ENCODE assay signal across 19 cellular contexts in the genomic region with DNA sequence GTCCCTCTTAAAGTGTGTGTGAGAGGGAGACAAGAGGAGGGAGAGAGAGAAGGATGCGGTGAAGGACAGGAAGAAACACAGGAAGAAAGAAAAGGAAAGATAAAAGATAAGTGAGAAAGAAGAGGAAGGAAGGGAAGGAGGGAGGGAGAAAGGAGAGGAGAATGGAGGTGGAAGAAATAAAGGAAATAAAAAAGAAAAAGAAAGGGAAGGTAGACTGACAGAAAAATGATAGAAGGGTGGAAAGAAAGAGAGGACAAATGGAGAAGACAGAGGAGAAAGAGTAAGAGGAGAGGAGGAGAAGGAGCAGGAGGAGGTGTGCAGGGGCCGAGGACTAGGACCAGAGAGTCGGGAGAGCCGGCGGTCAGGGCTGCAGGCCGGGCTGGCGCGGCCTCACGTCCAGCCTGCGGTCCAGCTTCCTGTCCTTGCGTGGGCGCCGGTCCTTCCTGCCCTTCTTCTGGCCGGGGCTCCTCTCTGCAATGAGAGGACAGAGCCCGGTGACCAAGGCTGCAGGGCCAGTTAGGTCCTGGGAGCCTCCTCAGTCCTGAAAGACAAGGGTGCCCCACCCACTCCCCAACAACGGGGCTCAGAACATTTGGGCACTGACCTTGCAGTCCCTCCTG. TPM values are rescaled to one million over a fixed set of nuclear protein-coding genes. Genes with fewer than 3 reads are reported as not detected.
DNase-seq lines count a peak whose midpoint lies in the region; ATAC-seq and TF ChIP-seq lines count a peak whose summit lies in the region.
"Had no signal": no experiment of that assay in that cellular context is flagged by ENCODE, and none has a peak within 500 bp of the region (broad histone marks: within the 10 kb centered on the region; RNA-seq: fewer than 3 reads in every experiment).

No MANE protein-coding gene starts in this region.

- no peaks in the 10 kb centered on the region for H3K36me3 Mint-ChIP-seq in activated naive CD8-positive, alpha-beta T cell treated with anti-CD3 and anti-CD28 coated beads, Interleukin-2, amount 10 ng/mL, durations not matched to agents 7 days and 5 days
- no peaks in the 10 kb centered on the region for H3K36me3 Mint-ChIP-seq in activated naive CD8-positive, alpha-beta T cell treated with anti-CD3 and anti-CD28 coated beads, Interleukin-2, amount 50 U/mL, for 24 hours (ENCODE audit: low read depth)
- H3K36me3 Mint-ChIP-seq in chondrocyte (ENCODE audit: low read depth) = no peaks in the 10 kb centered on the region
- H3K36me3 Mint-ChIP-seq in progenitor cell of endocrine pancreas (ENCODE audit: insufficient read depth) = no peaks in the 10 kb centered on the region
- H3K36me3 Mint-ChIP-seq: CD4-positive, alpha-beta memory T cell had no signal

- CTCF ChIA-PET in RWPE1 (lab: Yijun Ruan, JAX) = interaction anchor here (0.6 kb wide), 1 partner anchor 74 kb away, joined by 3 read pairs; no protein-coding TSS in a partner anchor

- no peak for DNase-seq in activated naive CD8-positive, alpha-beta T cell treated with anti-CD3 and anti-CD28 coated beads, Interleukin-2, amount 10 ng/mL, durations not matched to agents 7 days and 5 days
- DNase-seq in activated naive CD8-positive, alpha-beta T cell treated with anti-CD3 and anti-CD28 coated beads, Interleukin-2, amount 50 U/mL, for 24 hours = no peak
- peak; percentile 43 for DNase-seq in H7
- peak; percentile 85 for DNase-seq in chondrocyte (ENCODE audit: low spot score)
- no peak for DNase-seq in RWPE1 (ENCODE audit: low spot score)
- no peak for DNase-seq in progenitor cell of endocrine pancreas (ENCODE audit: low spot score, unreplicated experiment)
- DNase-seq: C1 segment of cervical spinal cord; Calu3; CD4-positive, alpha-beta memory T cell; COR-L47; DMS53; DMS79 treated with DMSO at 0.1 percent for 48 hours; GF-D8; GOT3; HCEC 1CT had no signal

- peak overlapping the region; percentile 28 for H3K27ac Mint-ChIP-seq in activated naive CD8-positive, alpha-beta T cell treated with anti-CD3 and anti-CD28 coated beads, Interleukin-2, amount 10 ng/mL, durations not matched to agents 7 days and 5 days
- no peak overlapping the region for H3K27ac Mint-ChIP-seq in activated naive CD8-positive, alpha-beta T cell treated with anti-CD3 and anti-CD28 coated beads, Interleukin-2, amount 50 U/mL, for 24 hours
- no peak overlapping the region for H3K27ac Mint-ChIP-seq in chondrocyte (ENCODE audit: unreplicated experiment)
- no peak overlapping the region for H3K27ac Mint-ChIP-seq in progenitor cell of endocrine pancreas
- H3K27ac Mint-ChIP-seq: B cell had no signal

- TF ChIP-seq CTCF in chondrocyte (IDR thresholded peaks at IDR 0.05) (no peak), RWPE1 (conservative IDR thresholded peaks at IDR 0.05; ENCODE audit: low read depth) (no peak), progenitor cell of endocrine pancreas (IDR thresholded peaks at IDR 0.05; ENCODE audit: unreplicated experiment) (no peak)

- no peak overlapping the region for H3K27ac ChIP-seq in RWPE1
- H3K27ac ChIP-seq: 22Rv1 had no signal

- no peaks in the 10 kb centered on the region for H3K27me3 ChIP-seq in H7 (ENCODE audit: control insufficient read depth, insufficient read depth, low read length)

- no peak overlapping the region for H3K4me3 ChIP-seq in H7 (ENCODE audit: insufficient read depth, low read depth, low read length)

- peaks cover 3% of the 10 kb centered on the region for H3K4me1 Mint-ChIP-seq in activated naive CD8-positive, alpha-beta T cell treated with anti-CD3 and anti-CD28 coated beads, Interleukin-2, amount 10 ng/mL, durations not matched to agents 7 days and 5 days
- H3K4me1 Mint-ChIP-seq in activated naive CD8-positive, alpha-beta T cell treated with anti-CD3 and anti-CD28 coated beads, Interleukin-2, amount 50 U/mL, for 24 hours = no peaks in the 10 kb centered on the region
- H3K4me1 Mint-ChIP-seq in chondrocyte (ENCODE audit: low read depth) = no peaks in the 10 kb centered on the region
- no peaks in the 10 kb centered on the region for H3K4me1 Mint-ChIP-seq in progenitor cell of endocrine pancreas (ENCODE audit: low read depth)

- H3K36me3 ChIP-seq in H7 (replicated peaks; ENCODE audit: control insufficient read depth, insufficient read depth, low read length) = no peaks in the 10 kb centered on the region

- no peaks in the 10 kb centered on the region for H3K9me3 Mint-ChIP-seq in activated naive CD8-positive, alpha-beta T cell treated with anti-CD3 and anti-CD28 coated beads, Interleukin-2, amount 10 ng/mL, durations not matched to agents 7 days and 5 days
- H3K9me3 Mint-ChIP-seq in activated naive CD8-positive, alpha-beta T cell treated with anti-CD3 and anti-CD28 coated beads, Interleukin-2, amount 50 U/mL, for 24 hours = no peaks in the 10 kb centered on the region
- no peaks in the 10 kb centered on the region for H3K9me3 Mint-ChIP-seq in chondrocyte (ENCODE audit: low read depth)
- H3K9me3 Mint-ChIP-seq in progenitor cell of endocrine pancreas (ENCODE audit: low read depth) = no peaks in the 10 kb centered on the region
- H3K9me3 Mint-ChIP-seq: CD4-positive, alpha-beta memory T cell had no signal

- POLR2A ChIA-PET in activated naive CD8-positive, alpha-beta T cell treated with anti-CD3 and anti-CD28 coated beads, Interleukin-2, amount 10 ng/mL, durations not matched to agents 7 days and 5 days (lab: Charles Lee) = no interaction called here
- POLR2A ChIA-PET in RWPE1 (lab: Yijun Ruan, JAX; ENCODE audit: low non-redundant PET) = no interaction called here

- no peak for ATAC-seq in activated naive CD8-positive, alpha-beta T cell treated with anti-CD3 and anti-CD28 coated beads, Interleukin-2, amount 10 ng/mL, durations not matched to agents 7 days and 5 days (ENCODE audit: low read depth)
- ATAC-seq in activated naive CD8-positive, alpha-beta T cell treated with anti-CD3 and anti-CD28 coated beads, Interleukin-2, amount 50 U/mL, for 24 hours = no peak

- no peak overlapping the region for H3K4me3 Mint-ChIP-seq in activated naive CD8-positive, alpha-beta T cell treated with anti-CD3 and anti-CD28 coated beads, Interleukin-2, amount 10 ng/mL, durations not matched to agents 7 days and 5 days
- H3K4me3 Mint-ChIP-seq in activated naive CD8-positive, alpha-beta T cell treated with anti-CD3 and anti-CD28 coated beads, Interleukin-2, amount 50 U/mL, for 24 hours = no peak overlapping the region
- no peak overlapping the region for H3K4me3 Mint-ChIP-seq in chondrocyte (ENCODE audit: unreplicated experiment)
- H3K4me3 Mint-ChIP-seq in progenitor cell of endocrine pancreas (ENCODE audit: low read depth) = no peak overlapping the region
- H3K4me3 Mint-ChIP-seq: B cell; CD4-positive, alpha-beta memory T cell had no signal

- peaks cover 11% of the 10 kb centered on the region for H3K27me3 Mint-ChIP-seq in activated naive CD8-positive, alpha-beta T cell treated with anti-CD3 and anti-CD28 coated beads, Interleukin-2, amount 10 ng/mL, durations not matched to agents 7 days and 5 days
- peaks cover 18% of the 10 kb centered on the region for H3K27me3 Mint-ChIP-seq in activated naive CD8-positive, alpha-beta T cell treated with anti-CD3 and anti-CD28 coated beads, Interleukin-2, amount 50 U/mL, for 24 hours
- H3K27me3 Mint-ChIP-seq in chondrocyte (ENCODE audit: low read depth) (peaks cover 45% of the 10 kb centered on the region), progenitor cell of endocrine pancreas (peaks cover 16% of the 10 kb centered on the region)

RNA-seq across cellular contexts. Expression of gene RSPO4, which starts 42.0 kb away (rescaled TPM):
- under 1 TPM; 0.11 to 0.28 TPM for total RNA-seq in activated naive CD8-positive, alpha-beta T cell treated with anti-CD3 and anti-CD28 coated beads, Interleukin-2, amount 10 ng/mL, durations not matched to agents 7 days and 5 days
- total RNA-seq in H7 (2014; rRNA removed; shearing (Covaris generic)) = 0.35 and 1.4 TPM in 2 replicates
- 0.19 TPM in 1 of 3 replicates, not detected in the others for total RNA-seq in chondrocyte
- total RNA-seq in progenitor cell of endocrine pancreas = 1.4 and 1.7 TPM in 2 replicates
- total RNA-seq: Calu3, Daoy, G401 had no signal

RNA-seq across cellular contexts. Expression of gene ANGPT4, which starts 44.0 kb away (rescaled TPM):
- not detected for total RNA-seq in activated naive CD8-positive, alpha-beta T cell treated with anti-CD3 and anti-CD28 coated beads, Interleukin-2, amount 10 ng/mL, durations not matched to agents 7 days and 5 days
- total RNA-seq in H7 (2014; rRNA removed; shearing (Covaris generic)) = 0.11 and 0.31 TPM in 2 replicates
- total RNA-seq in chondrocyte (0.12 TPM in 1 of 3 replicates, not detected in the others), progenitor cell of endocrine pancreas (not detected in 2 replicates)
- total RNA-seq: B cell; Calu3; CD4-positive, alpha-beta memory T cell; G401 had no signal

Comparison
In these comparisons a context has a peak if more than half of its experiments do, and no peak if none do; other contexts are left out.
1. DNase-seq: peak in H7 (single experiment) and chondrocyte (single experiment); none in activated naive CD8-positive, alpha-beta T cell treated with anti-CD3 and anti-CD28 coated beads, Interleukin-2, amount 10 ng/mL, durations not matched to agents 7 days and 5 days (single experiment), activated naive CD8-positive, alpha-beta T cell treated with anti-CD3 and anti-CD28 coated beads, Interleukin-2, amount 50 U/mL, for 24 hours (single experiment), RWPE1 (single experiment) and progenitor cell of endocrine pancreas (single experiment).